29 cellular contexts compared by ENCODE assay signal in the genomic region with DNA sequence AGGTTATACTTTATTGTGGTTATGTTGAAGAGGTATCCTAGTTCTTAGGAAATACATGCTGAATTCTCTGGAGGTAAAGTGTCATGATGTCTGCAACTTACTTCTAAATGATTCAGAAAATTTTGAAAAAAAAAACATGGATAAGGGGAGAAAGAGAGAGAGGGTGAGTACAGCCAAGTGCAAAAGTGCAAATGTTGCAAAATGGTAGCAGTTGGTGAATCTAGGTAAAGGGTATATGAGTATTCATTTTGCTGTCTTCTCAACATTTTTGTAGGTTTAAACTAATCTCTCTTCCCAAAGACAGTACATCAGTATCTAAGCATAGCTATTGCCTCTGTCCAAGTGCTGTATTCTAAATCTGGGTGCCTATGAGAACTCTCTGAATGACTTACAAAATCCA.
DNase-seq lines count a peak whose midpoint lies in the region; ATAC-seq, FAIRE-seq and TF ChIP-seq lines count a peak whose summit lies in the region.
"Had no signal": no experiment of that assay in that cellular context is flagged by ENCODE, and none has a peak within 500 bp of the region (broad histone marks: within the 10 kb centered on the region; RNA-seq: fewer than 3 reads in every experiment).

No MANE protein-coding gene starts in this region.

- H4K20me1 ChIP-seq in HepG2 (ENCODE audit: insufficient read depth, low read length) = no peaks in the 10 kb centered on the region
- H4K20me1 ChIP-seq: BLaER1; BLaER1 treated with 17β-estradiol and CSF1 and Interleukin-3, amounts not matched to agents 10 nM and 100 nM had no signal

- CTCF ChIA-PET in HepG2 (lab: Yijun Ruan, JAX; ENCODE audit: low intra/inter-chr PET ratio, low total read pairs) = no interaction called here

- no peak overlapping the region for H2AFZ ChIP-seq in HepG2 (ENCODE audit: low read length)

- H3K4me2 ChIP-seq in HepG2 (ENCODE audit: low read depth, low read length) = no peak overlapping the region
- H3K4me2 ChIP-seq: A549; BLaER1; BLaER1 treated with 17β-estradiol and CSF1 and Interleukin-3, amounts not matched to agents 10 nM and 100 nM had no signal

- TF ChIP-seq POLR2A in HepG2 (IDR thresholded peaks at IDR 0.05; ENCODE audit: insufficient read depth in 1 of 2, low read depth in 2 of 2, low read length in 2 of 2) (no peak), right lobe of liver (IDR thresholded peaks at IDR 0.05) (no peak)

- H3K4me3 ChIP-seq in HepG2 (replicated peaks in 1 of 3; ENCODE audit: insufficient read depth in 1 of 3, low read depth in 2 of 3, low read length in 3 of 3) (no peak overlapping the region), right lobe of liver (no peak overlapping the region)
- H3K4me3 ChIP-seq: A549; BLaER1; BLaER1 treated with 17β-estradiol and CSF1 and Interleukin-3, amounts not matched to agents 10 nM and 100 nM had no signal

- TF ChIP-seq CTCF in HepG2 (CRISPR knock-in tag; IDR thresholded peaks at IDR 0.05) = no peak
- no peak for TF ChIP-seq CTCF in right lobe of liver (IDR thresholded peaks at IDR 0.05)

- TF ChIP-seq RAD21 in HepG2 (CRISPR knock-in tag; IDR thresholded peaks at IDR 0.05) = no peak

- no peak overlapping the region for H3K27ac ChIP-seq in HepG2 (ENCODE audit: extremely low read length, insufficient read depth, low read length)
- no peak overlapping the region for H3K27ac ChIP-seq in right lobe of liver
- H3K27ac ChIP-seq: 22Rv1; A549; BLaER1; BLaER1 treated with 17β-estradiol and CSF1 and Interleukin-3, amounts not matched to agents 10 nM and 100 nM; C4-2B had no signal

- POLR2A ChIA-PET in HepG2 (lab: Yijun Ruan, JAX) = no interaction called here

- H3K9me3 ChIP-seq in HepG2 (ENCODE audit: low read length) (no peaks in the 10 kb centered on the region), right lobe of liver (no peaks in the 10 kb centered on the region)
- H3K9me3 ChIP-seq: A549; BE2C; BLaER1; BLaER1 treated with 17β-estradiol and CSF1 and Interleukin-3, amounts not matched to agents 10 nM and 100 nM had no signal

- H3K36me3 ChIP-seq in HepG2 (replicated peaks in 1 of 2; ENCODE audit: control insufficient read depth in 1 of 2, insufficient read depth in 2 of 2, low read length in 2 of 2) (no peaks in the 10 kb centered on the region), right lobe of liver (no peaks in the 10 kb centered on the region)
- H3K36me3 ChIP-seq: BE2C; BLaER1; BLaER1 treated with 17β-estradiol and CSF1 and Interleukin-3, amounts not matched to agents 10 nM and 100 nM had no signal

- no peak for FAIRE-seq in HepG2 (lab: Jason Lieb, UNC)
- FAIRE-seq: A204.1, A549, D721Med had no signal

- H3K27me3 ChIP-seq in HepG2 (ENCODE audit: control insufficient read depth in 1 of 2, insufficient read depth in 2 of 2, low read length in 2 of 2) (no peaks in the 10 kb centered on the region), right lobe of liver (no peaks in the 10 kb centered on the region)
- H3K27me3 ChIP-seq: BLaER1; BLaER1 treated with 17β-estradiol and CSF1 and Interleukin-3, amounts not matched to agents 10 nM and 100 nM had no signal

- no TSS peak for BruUV-seq in HepG2 (replicated peaks; lab: Mats Ljungman, UMichigan)

- no peak for DNase-seq in HepG2 (ENCODE audit: low spot score)
- no peak for DNase-seq in right lobe of liver
- DNase-seq: 8988T; ACHN; AML-193; BE2C; C1 segment of cervical spinal cord; Caco-2; Calu3; CD4-positive, alpha-beta memory T cell; CD4-positive, alpha-beta T cell; CD4-positive, CD25-positive, alpha-beta regulatory T cell; CD8-positive, alpha-beta memory T cell; CD8-positive, alpha-beta T cell; COR-L47; DMS 273 treated with DMSO at 0.1 percent for 48 hours; DMS153; DMS53; DMS79; DMS79 treated with DMSO at 0.1 percent for 48 hours; DND-41; EL had no signal

- no peaks in the 10 kb centered on the region for H3K79me2 ChIP-seq in HepG2 (ENCODE audit: insufficient read depth, low read length)

- intact Hi-C loops in HepG2 (cut with micrococcal nuclease; ENCODE audit: unreplicated experiment) = no loop called here
- intact Hi-C loops in right lobe of liver (cut with DNase I) = no loop called here

- ATAC-seq in HepG2 = no peak
- ATAC-seq in right lobe of liver = no peak
- ATAC-seq: A549; CD8-positive, alpha-beta T cell had no signal

- no peak overlapping the region for H3K9ac ChIP-seq in HepG2 (ENCODE audit: insufficient read depth, low read depth, low read length)
- H3K9ac ChIP-seq: BLaER1; BLaER1 treated with 17β-estradiol and CSF1 and Interleukin-3, amounts not matched to agents 10 nM and 100 nM had no signal

- H3K4me1 ChIP-seq in HepG2 (ENCODE audit: insufficient read depth, low read length) (no peaks in the 10 kb centered on the region), right lobe of liver (no peaks in the 10 kb centered on the region)
- H3K4me1 ChIP-seq: A549, BE2C, Caco-2 had no signal

- in situ Hi-C loops in HepG2 (cut with HindIII; ENCODE audit: extremely low pct_ligation_motif_present, low pct_unique_long_range_greater_than_20kb) = no loop called here

- TF ChIP-seq EP300 in HepG2 (IDR thresholded peaks at IDR 0.05; ENCODE audit: low read depth in 2 of 2, low read length in 2 of 2) (no peak), HepG2 (CRISPR knock-in tag; IDR thresholded peaks at IDR 0.05; ENCODE audit: borderline replicate concordance) (no peak)

TF ChIP-seq in HepG2, 621 proteins besides CTCF, POLR2A, EP300 and RAD21:
- TF ChIP-seq MAFF (IDR thresholded peaks at IDR 0.05; ENCODE audit: low read depth, low read length) = peak; percentile 59
- TF ChIP-seq MAFK (conservative IDR thresholded peaks at IDR 0.05 in 1 of 2, IDR thresholded peaks at IDR 0.05 in 1 of 2; ENCODE audit: low read length in 2 of 2) = peak; percentile 48 to 76; a peak in 3 of 4 replicates
- TF ChIP-seq HMG20A (CRISPR knock-in tag; IDR thresholded peaks at IDR 0.05; ENCODE audit: borderline replicate concordance) = no peak
